ENCODE assay signal across 1 cellular context in the genomic region with DNA sequence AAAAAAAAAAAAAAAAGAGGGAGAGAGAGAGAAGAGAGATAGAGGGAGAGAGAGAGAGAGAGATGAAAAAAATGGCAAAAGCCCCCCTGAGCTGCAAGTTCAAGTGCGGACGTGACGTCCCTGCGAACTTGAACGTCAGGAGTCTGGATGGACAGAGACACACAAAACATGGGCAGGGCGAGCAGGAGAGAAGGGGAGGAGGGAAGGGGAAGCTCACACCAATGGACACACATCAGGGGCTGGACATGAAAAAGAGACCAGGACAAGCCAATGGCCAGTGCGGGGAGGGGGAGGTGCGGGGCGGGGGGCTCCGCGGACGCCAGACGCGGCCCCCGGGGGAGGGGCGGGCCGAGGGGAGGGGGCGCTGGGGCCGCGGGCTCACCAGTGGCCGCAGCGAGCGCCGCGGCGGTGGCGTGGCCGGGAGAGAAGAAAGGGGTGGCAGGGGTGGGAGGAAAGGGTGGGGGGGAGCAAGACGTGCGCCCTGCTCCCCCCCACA.
TF ChIP-seq lines count a peak whose summit lies in the region.

BCL11A (minus strand) TSS at position 159 of the 496 bp plus-strand sequence. CDS start 384 bp downstream, outside the sequence.

TF ChIP-seq in HepG2, 621 proteins besides CTCF, POLR2A, EP300 and RAD21:
- 0 out of 2 replicates have a peak, but pooled peaks have one; percentile 48 for TF ChIP-seq ZNF512 (CRISPR knock-in tag; IDR thresholded peaks at IDR 0.05)
- no peak for TF ChIP-seq KMT2A (CRISPR knock-in tag; IDR thresholded peaks at IDR 0.05)
- peak; percentile 22 for TF ChIP-seq TBL1XR1 (IDR thresholded peaks at IDR 0.05; ENCODE audit: borderline replicate concordance, low read length, partially characterized antibody)
- TF ChIP-seq CREB1 (IDR thresholded peaks at IDR 0.05): peak; percentile 12; the same call in 1 of the 2 replicates
- no peak for TF ChIP-seq CREB1 (CRISPR knock-in tag; IDR thresholded peaks at IDR 0.05)
- TF ChIP-seq ZNF546 (CRISPR knock-in tag; conservative IDR thresholded peaks at IDR 0.05): no peak
